In genomic region chr22:45807156-45807915, GRCh38 we compare ENCODE assay signal across 26 cellular contexts.
DNase-seq lines count a peak whose midpoint lies in the region; ATAC-seq and TF ChIP-seq lines count a peak whose summit lies in the region.
"Had no signal": no experiment of that assay in that cellular context is flagged by ENCODE, and none has a peak within 500 bp of the region (broad histone marks: within the 10 kb centered on the region; RNA-seq: fewer than 3 reads in every experiment).

No MANE protein-coding gene starts in this region.

- H3K4me3 Mint-ChIP-seq in nephron progenitor cell, result no peak overlapping the region
- H3K4me3 Mint-ChIP-seq: activated CD4-positive, alpha-beta memory T cell treated with anti-CD3 and anti-CD28 coated beads for 36 hours; CD4-positive, alpha-beta memory T cell; neural progenitor cell; T-helper 17 cell had no signal

- CTCF ChIA-PET in Panc1 (lab: Charles Lee), result interaction anchor here (0.5 to 0.6 kb wide), 2 partner anchors 96 to 170 kb away, joined by 4 to 10 read pairs; partner anchors contain the start of gene WNT7B

- no peaks in the 10 kb centered on the region for H3K27me3 Mint-ChIP-seq in nephron progenitor cell (ENCODE audit: low read depth, poor library complexity)
- H3K27me3 Mint-ChIP-seq: activated CD4-positive, alpha-beta memory T cell treated with anti-CD3 and anti-CD28 coated beads for 36 hours; CD4-positive, alpha-beta memory T cell; T-helper 17 cell had no signal

- WGBS in testis, 2 donors, result 93 to 95% methylated on average over 10 of the region's 10 CpGs

- H3K9me3 Mint-ChIP-seq in nephron progenitor cell, result no peaks in the 10 kb centered on the region
- H3K9me3 Mint-ChIP-seq: activated CD4-positive, alpha-beta memory T cell treated with anti-CD3 and anti-CD28 coated beads for 36 hours had no signal

- H3K4me1 ChIP-seq in Panc1 (ENCODE audit: control insufficient read depth, insufficient read depth, low read length), result no peaks in the 10 kb centered on the region; the same call in 1 of the 2 replicates
- no peaks in the 10 kb centered on the region for H3K4me1 ChIP-seq in testis
- H3K4me1 ChIP-seq: body of pancreas, neural progenitor cell, parathyroid adenoma had no signal

- intact Hi-C loops in Panc1 (cut with micrococcal nuclease; ENCODE audit: unreplicated experiment), result no loop called here
- intact Hi-C loops in testis (cut with DNase I; ENCODE audit: low total_unique reads), result no loop called here

- BruUV-seq in Panc1 (replicated peaks; lab: Mats Ljungman, UMichigan), result no TSS peak

- TF ChIP-seq CTCF in Panc1 (IDR thresholded peaks at IDR 0.05) (no peak), choroid plexus epithelial cell (conservative IDR thresholded peaks at IDR 0.05; ENCODE audit: low read depth, low read length) (no peak), nephron progenitor cell (IDR thresholded peaks at IDR 0.05) (no peak), testis (IDR thresholded peaks at IDR 0.05) (no peak)

- H3K9me3 ChIP-seq in Panc1 (ENCODE audit: control insufficient read depth, insufficient read depth, low read depth, low read length) (no peaks in the 10 kb centered on the region), testis (no peaks in the 10 kb centered on the region)
- H3K9me3 ChIP-seq: body of pancreas, left lung, MG63 had no signal

- in situ Hi-C loops in Panc1 (cut with HindIII; ENCODE audit: low pct_unique_long_range_greater_than_20kb, low sequenced_read_pairs), result no loop called here

- ATAC-seq in Panc1, result peak; percentile 38; the same call in 1 of the 2 replicates
- no peak for ATAC-seq in GM19467 (IDR thresholded peaks at IDR 0.05; ENCODE audit: unreplicated experiment)
- ATAC-seq: body of pancreas, left lung, Right ventricle myocardium inferior, T-helper 17 cell had no signal

- H3K4me1 Mint-ChIP-seq in nephron progenitor cell, result peaks cover 11% of the 10 kb centered on the region
- H3K4me1 Mint-ChIP-seq: neural progenitor cell had no signal

- H3K27me3 ChIP-seq in Panc1 (ENCODE audit: control insufficient read depth, insufficient read depth, low read length) (no peaks in the 10 kb centered on the region), testis (no peaks in the 10 kb centered on the region)
- H3K27me3 ChIP-seq: body of pancreas, left lung, MG63, neural progenitor cell had no signal

- no peak overlapping the region for H3K27ac ChIP-seq in Panc1 (ENCODE audit: low read length)
- H3K27ac ChIP-seq in testis, result no peak overlapping the region
- H3K27ac ChIP-seq: body of pancreas, left lung, neural progenitor cell, parathyroid adenoma had no signal

- no peak for TF ChIP-seq POLR2A in testis (IDR thresholded peaks at IDR 0.05)

- peak overlapping the region; percentile 18 for H3K27ac Mint-ChIP-seq in nephron progenitor cell
- H3K27ac Mint-ChIP-seq: activated CD4-positive, alpha-beta memory T cell treated with anti-CD3 and anti-CD28 coated beads for 36 hours; CD4-positive, alpha-beta memory T cell; neural progenitor cell; T-helper 17 cell had no signal

- POLR2A ChIA-PET in Panc1 (lab: Charles Lee), result no interaction called here

- H3K4me3 ChIP-seq in Panc1 (ENCODE audit: low read depth in 2 of 2, low read length in 2 of 2), result no peak overlapping the region
- no peak overlapping the region for H3K4me3 ChIP-seq in choroid plexus epithelial cell (ENCODE audit: low read depth, low read length)
- H3K4me3 ChIP-seq in testis, result no peak overlapping the region
- H3K4me3 ChIP-seq: body of pancreas, left lung, MG63, neural progenitor cell had no signal

- peaks cover 44% of the 10 kb centered on the region for H3K36me3 Mint-ChIP-seq in nephron progenitor cell (ENCODE audit: low read depth)

- peak; percentile 51 for DNase-seq in ELR (ENCODE audit: low read depth)
- DNase-seq in Panc1 (ENCODE audit: low read depth, low spot score), result no peak
- peak; percentile 33 for DNase-seq in choroid plexus epithelial cell (ENCODE audit: low read depth)
- no peak for DNase-seq in nephron progenitor cell
- no peak for DNase-seq in NCI-H69 (lab: John Stamatoyannopoulos, UW)
- DNase-seq in testis, result no peak
- DNase-seq: activated CD4-positive, alpha-beta memory T cell treated with anti-CD3 and anti-CD28 coated beads for 36 hours; activated CD4-positive, alpha-beta T cell treated with anti-CD3 and anti-CD28 coated beads for 1 hour; activated naive CD4-positive, alpha-beta T cell; body of pancreas; CD4-positive, alpha-beta memory T cell; EL; KBM-7; left lung; MG63; NCI-H1105 treated with DMSO at 0.1 percent for 48 hours; NCI-H2029; NCI-H524 treated with DMSO at 0.1 percent for 48 hours; NK-92 treated with Interleukin-12 subunit alpha and Interleukin-12 subunit beta, amount 100 ng/mL, for 24 hours; small intestine; stimulated activated naive CD4-positive, alpha-beta T cell treated with Interleukin-2 at 50 U/mL for 16 hours; T-helper 17 cell had no signal

- H3K36me3 ChIP-seq in Panc1 (ENCODE audit: control insufficient read depth, insufficient read depth, low read length) (no peaks in the 10 kb centered on the region; the same call in 1 of the 2 replicates), testis (ENCODE audit: low read depth, missing control alignments) (no peaks in the 10 kb centered on the region)
- H3K36me3 ChIP-seq: neural progenitor cell had no signal

Comparison
In these comparisons a context has a peak if more than half of its experiments do, and no peak if none do; other contexts are left out.
1. DNase-seq: peak in ELR (single experiment) and choroid plexus epithelial cell (single experiment); none in Panc1 (single experiment), nephron progenitor cell (single experiment), NCI-H69 (single experiment) and testis (single experiment).